9 cellular contexts compared by ENCODE assay signal in the genomic region with DNA sequence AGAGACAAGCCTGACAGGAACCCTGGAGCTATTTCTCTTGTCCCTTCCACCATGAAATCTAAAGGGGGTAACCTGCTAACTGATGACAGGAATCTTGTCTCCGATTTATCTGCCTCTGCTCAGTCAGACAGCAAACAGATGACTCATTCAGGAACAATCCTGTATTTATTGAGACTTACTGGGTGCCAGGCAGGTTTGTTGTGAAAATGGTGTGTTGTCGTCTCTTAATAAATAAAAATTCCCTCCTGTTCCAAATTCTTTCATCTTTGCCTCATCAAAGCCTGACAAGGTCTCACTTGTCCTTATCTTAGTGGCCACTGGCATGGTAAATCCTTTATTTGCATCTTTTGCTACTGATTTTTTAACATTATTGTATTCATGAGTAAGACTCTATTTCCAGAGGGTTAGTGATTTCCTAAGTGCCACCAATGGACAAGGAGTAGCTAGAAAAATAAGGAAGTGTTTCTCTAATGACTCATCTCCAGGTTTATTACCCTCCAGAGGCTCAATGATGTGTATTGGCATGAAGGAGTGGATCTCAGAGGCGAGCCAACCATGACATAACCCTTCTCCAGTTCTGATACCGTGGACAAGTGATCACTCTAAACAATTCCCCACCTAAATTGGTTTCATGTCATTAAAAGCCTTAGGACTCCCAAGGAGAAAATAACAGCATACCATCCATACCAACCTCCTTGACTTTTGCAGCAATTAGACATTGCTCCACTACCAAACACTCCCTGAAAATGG.
DNase-seq lines count a peak whose midpoint lies in the region; ATAC-seq and TF ChIP-seq lines count a peak whose summit lies in the region.
"Had no signal": no experiment of that assay in that cellular context is flagged by ENCODE, and none has a peak within 500 bp of the region (broad histone marks: within the 10 kb centered on the region; RNA-seq: fewer than 3 reads in every experiment).

No MANE protein-coding gene starts in this region.

- 35 to 50% (median 42%) methylated on average over 4 of the region's 4 CpGs for WGBS in adrenal gland, 4 donors

- no peak for TF ChIP-seq POLR2A in adrenal gland (IDR thresholded peaks at IDR 0.05)

- peak; percentile 12 for DNase-seq in HEK293T (ENCODE audit: extremely low spot score)
- peak; percentile 74 for DNase-seq in PC-3
- DNase-seq in foreskin keratinocyte, result peak; percentile 89 to 95
- DNase-seq in thoracic aorta (ENCODE audit: low spot score), result no peak
- DNase-seq in NCI-H226, result no peak
- no peak for DNase-seq in hypothalamus (lab: John Stamatoyannopoulos, UW)
- DNase-seq in adrenal gland, result no peak
- DNase-seq: NCI-H82 had no signal

- no TSS peak for BruUV-seq in PC-3 (replicated peaks; lab: Mats Ljungman, UMichigan)

- peaks cover 32% of the 10 kb centered on the region for H3K4me1 ChIP-seq in PC-3 (ENCODE audit: insufficient read depth, low read length)
- peaks cover 23% of the 10 kb centered on the region for H3K4me1 ChIP-seq in foreskin keratinocyte
- H3K4me1 ChIP-seq in thoracic aorta (ENCODE audit: control insufficient read depth in 1 of 2, low read depth in 2 of 2), result peaks cover 0 to 10% of the 10 kb centered on the region in 2 donors
- peaks cover 7 to 10% of the 10 kb centered on the region in 2 donors for H3K4me1 ChIP-seq in adrenal gland (replicated peaks in 1 of 2)

- H3K9me2 ChIP-seq in PC-3 (replicated peaks; ENCODE audit: low read length), result no peaks in the 10 kb centered on the region

- H3K27ac ChIP-seq in PC-3 (ENCODE audit: low read length) (peak overlapping the region; percentile 85), foreskin keratinocyte (peak overlapping the region; percentile 36), thoracic aorta (no peak overlapping the region), adrenal gland (peak overlapping the region in 2 of 5 donors; percentile 16 to 45)

- no peaks in the 10 kb centered on the region for H3K4me1 Mint-ChIP-seq in activated T-helper 17 cell treated with anti-CD3 and anti-CD28 coated beads, Interleukin-2, amount 50 U/mL, for 72 hours

- no peaks in the 10 kb centered on the region for H3K36me3 Mint-ChIP-seq in activated T-helper 17 cell treated with anti-CD3 and anti-CD28 coated beads, Interleukin-2, amount 50 U/mL, for 72 hours (ENCODE audit: low read depth)

- no peak overlapping the region for H2AFZ ChIP-seq in PC-3 (ENCODE audit: low read length)

- TF ChIP-seq CTCF in PC-3 (conservative IDR thresholded peaks at IDR 0.05; ENCODE audit: low read depth, low read length) (no peak), foreskin keratinocyte (conservative IDR thresholded peaks at IDR 0.05) (no peak), thoracic aorta (IDR thresholded peaks at IDR 0.05) (no peak), adrenal gland (IDR thresholded peaks at IDR 0.05) (no peak)

- H3K27me3 ChIP-seq in PC-3 (ENCODE audit: low read length) (no peaks in the 10 kb centered on the region), foreskin keratinocyte (no peaks in the 10 kb centered on the region), thoracic aorta (replicated peaks; ENCODE audit: insufficient read depth) (no peaks in the 10 kb centered on the region), adrenal gland (no peaks in the 10 kb centered on the region)

- CTCF ChIA-PET in HEK293T (lab: Yijun Ruan, JAX) (interaction anchor here (0.6 kb wide), 1 partner anchor 288 kb away, joined by 3 read pairs; no protein-coding TSS in a partner anchor), PC-3 (lab: Charles Lee) (no interaction called here)

- peak overlapping the region; percentile 67 for H3K4me2 ChIP-seq in PC-3 (ENCODE audit: low read length)

- ATAC-seq in PC-3 (peak; percentile 79), foreskin keratinocyte (peak; percentile 86), thoracic aorta (ENCODE audit: insufficient number of reproducible peaks, low FRiP score, low read depth) (peak; percentile 19)
- no peak for ATAC-seq in activated T-helper 17 cell treated with anti-CD3 and anti-CD28 coated beads, Interleukin-2, amount 50 U/mL, for 72 hours (replicated peaks)

- H3K27ac Mint-ChIP-seq in activated T-helper 17 cell treated with anti-CD3 and anti-CD28 coated beads, Interleukin-2, amount 50 U/mL, for 72 hours, result no peak overlapping the region

- H3F3A ChIP-seq in PC-3 (ENCODE audit: low read length, unreplicated experiment), result no peaks in the 10 kb centered on the region

- H3K9me3 ChIP-seq in PC-3 (ENCODE audit: low read length), result no peaks in the 10 kb centered on the region
- no peaks in the 10 kb centered on the region for H3K9me3 ChIP-seq in thoracic aorta
- no peaks in the 10 kb centered on the region for H3K9me3 ChIP-seq in adrenal gland (replicated peaks in 1 of 3)

- 0 out of 2 replicates have a peak overlapping the region, but pooled peaks have one; percentile 8 for H3K9ac ChIP-seq in PC-3 (ENCODE audit: low read length)

- H3K79me2 ChIP-seq in PC-3 (ENCODE audit: low read length), result no peaks in the 10 kb centered on the region

- H3K9me3 Mint-ChIP-seq in activated T-helper 17 cell treated with anti-CD3 and anti-CD28 coated beads, Interleukin-2, amount 50 U/mL, for 72 hours, result no peaks in the 10 kb centered on the region

- intact Hi-C loops in PC-3 (cut with micrococcal nuclease) (no loop called here), adrenal gland (cut with DNase I) (no loop called here)

- POLR2A ChIA-PET in HEK293T (lab: Yijun Ruan, JAX) (no interaction called here), PC-3 (lab: Charles Lee; ENCODE audit: unreplicated experiment) (no interaction called here)

- H3K27me3 Mint-ChIP-seq in activated T-helper 17 cell treated with anti-CD3 and anti-CD28 coated beads, Interleukin-2, amount 50 U/mL, for 72 hours, result no peaks in the 10 kb centered on the region

- H3K4me3 ChIP-seq in PC-3 (ENCODE audit: low read length) (peak overlapping the region; percentile 22; the same call in 1 of the 2 replicates), thoracic aorta (no peak overlapping the region), adrenal gland (no peak overlapping the region)

- H3K4me3 Mint-ChIP-seq in activated T-helper 17 cell treated with anti-CD3 and anti-CD28 coated beads, Interleukin-2, amount 50 U/mL, for 72 hours, result no peak overlapping the region

- H3K36me3 ChIP-seq in PC-3 (ENCODE audit: low read depth, low read length), result no peaks in the 10 kb centered on the region
- H3K36me3 ChIP-seq in thoracic aorta, result no peaks in the 10 kb centered on the region
- H3K36me3 ChIP-seq in adrenal gland (replicated peaks in 1 of 2), result no peaks in the 10 kb centered on the region

- no peaks in the 10 kb centered on the region for H4K20me1 ChIP-seq in PC-3 (ENCODE audit: low read length)

TF ChIP-seq in HEK293T, 16 proteins besides CTCF, POLR2A, EP300 and RAD21:
- TF ChIP-seq ELF4 (IDR thresholded peaks at IDR 0.05), result no peak
- TF ChIP-seq CTBP1 (IDR thresholded peaks at IDR 0.05; ENCODE audit: borderline replicate concordance), result peak; percentile 65; the same call in 1 of the 2 replicates

Comparison
In these comparisons a context has a peak if more than half of its experiments do, and no peak if none do; other contexts are left out.
1. DNase-seq: peak in HEK293T (single experiment), PC-3 (single experiment) and foreskin keratinocyte (2 of 2); none in thoracic aorta (single experiment), NCI-H226 (single experiment), hypothalamus (0 of 51) and adrenal gland (0 of 7).
2. H3K27ac ChIP-seq: peak in PC-3 (single experiment) and foreskin keratinocyte (single experiment); none in thoracic aorta (0 of 2).